ENCODE assay signal across 8 cellular contexts in the genomic region with DNA sequence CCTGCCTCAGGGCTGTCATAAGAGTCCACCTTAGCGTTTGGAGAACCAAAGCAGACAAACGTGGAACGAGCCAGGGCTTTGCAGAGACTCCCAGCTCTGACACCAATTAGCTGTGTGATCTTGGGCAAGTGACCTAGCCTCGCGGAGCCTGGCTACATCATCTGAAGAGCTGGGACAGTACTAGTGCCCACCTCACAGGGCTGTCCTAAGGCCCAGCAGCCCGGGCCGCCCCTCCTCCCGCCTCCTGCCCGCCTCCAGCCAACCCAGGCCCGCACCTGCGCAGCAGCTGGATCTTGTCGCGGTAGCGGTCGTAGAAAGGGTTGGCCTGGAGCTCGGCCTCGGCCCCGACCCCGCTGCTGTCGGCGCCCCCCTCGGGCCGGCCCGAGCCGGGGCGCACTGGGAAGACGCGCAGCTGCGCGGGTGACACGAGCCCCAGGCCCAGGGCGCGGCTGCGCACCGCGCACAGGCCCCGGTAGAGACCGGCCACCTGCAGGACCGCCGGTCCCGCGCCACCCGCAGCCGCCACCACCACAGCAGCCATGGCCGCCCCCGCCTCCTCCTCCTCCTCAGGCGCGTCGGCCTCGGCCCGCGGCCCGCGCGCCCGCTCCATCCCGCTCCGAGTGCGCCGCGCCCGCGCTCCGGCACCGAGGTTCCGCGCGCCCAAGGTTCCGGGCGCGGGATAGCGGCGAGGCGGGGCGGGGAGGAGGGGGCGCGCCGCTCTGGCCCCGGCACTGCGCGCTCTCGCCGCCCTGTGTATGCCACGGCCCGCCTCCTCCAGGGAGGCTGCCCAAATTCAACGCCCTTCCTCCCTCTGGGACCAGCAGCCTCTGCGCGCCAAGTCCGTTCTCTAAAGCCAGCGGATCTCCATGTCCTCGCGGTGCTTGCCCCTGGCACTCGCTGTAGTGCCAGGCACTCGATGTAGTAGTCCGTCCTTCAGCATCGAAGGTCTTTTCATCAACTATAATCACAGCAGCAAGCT. TPM values are rescaled to one million over a fixed set of nuclear protein-coding genes. Genes with fewer than 3 reads are reported as not detected.
DNase-seq lines count a peak whose midpoint lies in the region; ATAC-seq and TF ChIP-seq lines count a peak whose summit lies in the region.

A gene with protein sequence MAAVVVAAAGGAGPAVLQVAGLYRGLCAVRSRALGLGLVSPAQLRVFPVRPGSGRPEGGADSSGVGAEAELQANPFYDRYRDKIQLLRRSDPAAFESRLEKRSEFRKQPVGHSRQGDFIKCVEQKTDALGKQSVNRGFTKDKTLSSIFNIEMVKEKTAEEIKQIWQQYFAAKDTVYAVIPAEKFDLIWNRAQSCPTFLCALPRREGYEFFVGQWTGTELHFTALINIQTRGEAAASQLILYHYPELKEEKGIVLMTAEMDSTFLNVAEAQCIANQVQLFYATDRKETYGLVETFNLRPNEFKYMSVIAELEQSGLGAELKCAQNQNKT (minus strand): TSS at position 583 of the 979 bp plus-strand sequence. CDS start 42 bp downstream, at position 541.

- TF ChIP-seq CTCF in AG04450 (IDR thresholded peaks at IDR 0.05; ENCODE audit: low read depth, low read length) (no peak), lower leg skin (IDR thresholded peaks at IDR 0.05) (no peak)

- no peaks in the 10 kb centered on the region for H3K27me3 ChIP-seq in AG04450 (ENCODE audit: control insufficient read depth, insufficient read depth, low read length)

- DNase-seq in AG04450 (ENCODE audit: low read depth, low spot score) (no peak), NCI-H526 treated with DMSO at 0.1 percent for 48 hours (lab: John Stamatoyannopoulos, UW) (peak; percentile 76), ecto neural progenitor cell (ENCODE audit: low spot score) (peak; percentile 84), lower leg skin (ENCODE audit: low spot score in 2 of 2) (peak; percentile 23 to 92)
- peak; percentile 68 to 73 for DNase-seq in activated CD4-positive, alpha-beta T cell treated with anti-CD3 and anti-CD28 coated beads, Interleukin-2, amount 50 U/mL, for 48 hours
- DNase-seq in stimulated activated CD4-positive, alpha-beta T cell treated with anti-CD3 and anti-CD28 coated beads, Interleukin-4, amount 100 ng/mL, for 48 hours (ENCODE audit: low read depth in 2 of 2): peak; percentile 48 to 62

- CTCF ChIA-PET in AG04450 (lab: Charles Lee): interaction anchor here (0.6 to 1.0 kb wide), 3 partner anchors 40 to 508 kb away, joined by 3 read pairs; no protein-coding TSS in a partner anchor

- ATAC-seq in GM18868 (IDR thresholded peaks at IDR 0.05; ENCODE audit: unreplicated experiment) (peak; percentile 80), HG03135 (IDR thresholded peaks at IDR 0.05; ENCODE audit: unreplicated experiment) (peak; percentile 72)

- POLR2A ChIA-PET in AG04450 (lab: Yijun Ruan, JAX): interaction anchor here (0.6 to 1.1 kb wide), 7 partner anchors 15 to 1172 kb away, joined by 3 to 6 read pairs (median 4); a partner anchor contains a TSS

- H3K27ac ChIP-seq in AG04450 (ENCODE audit: low read depth, low read length): no peak within 1 kb of the TSS

- H3K4me3 ChIP-seq in AG04450 (ENCODE audit: low read depth, low read length): peak within 1 kb of the TSS; percentile 77
- peak within 1 kb of the TSS; percentile 94 for H3K4me3 ChIP-seq in lower leg skin (ENCODE audit: low read depth, poor library complexity, severe bottlenecking)

- WGBS in lower leg skin, 2 donors: 0% methylated on average over 44 to 50 of the region's 96 CpGs

- no peak for TF ChIP-seq POLR2A in lower leg skin (IDR thresholded peaks at IDR 0.05)

- no peaks in the 10 kb centered on the region for H3K9me3 ChIP-seq in AG04450 (ENCODE audit: control insufficient read depth, insufficient read depth, low read length)

- intact Hi-C loops in lower leg skin (cut with DNase I; ENCODE audit: low total_unique reads): no loop called here

RNA-seq across cellular contexts. Expression of the gene that starts here (rescaled TPM):
- 83.8 and 85.6 TPM in 2 replicates for polyA plus RNA-seq in AG04450 (2011; rRNA removed)
- polyA minus RNA-seq in AG04450 (2011; rRNA and poly(A)+ RNA removed): 25.8 and 42.9 TPM in 2 replicates
- 10 to 100 TPM; 20.4 to 33.7 (median 29.9) TPM for total RNA-seq in lower leg skin
